In genomic region chr16:35193956-35194355, GRCh38 we compare ENCODE assay signal across 28 cellular contexts.
"Had no signal": no experiment of that assay in that cellular context is flagged by ENCODE, and none has a peak within 500 bp of the region (broad histone marks: within the 10 kb centered on the region; RNA-seq: fewer than 3 reads in every experiment).

No MANE protein-coding gene starts in this region.

- H3K4me3 Mint-ChIP-seq: stimulated activated effector memory CD8-positive, alpha-beta T cell treated with anti-CD3 and anti-CD28 coated beads, Interleukin-12 subunit alpha, Interleukin-12 subunit beta, amount 100 ng/mL, for 72 hours; stimulated activated memory B cell treated with anti-CD40 and anti-IgM and Interleukin-4, amounts not matched to agents 10 μg/mL and 1 μg/mL and 100 μg/mL, for 72 hours; stimulated activated naive B cell treated with anti-CD40 and anti-IgM and Interleukin-4, amounts not matched to agents 10 μg/mL and 1 μg/mL and 100 μg/mL, for 72 hours; stimulated activated naive CD8-positive, alpha-beta T cell treated with anti-CD3 and anti-CD28 coated beads, Interleukin-15, amount 100 ng/mL, for 72 hours; stimulated activated naive CD8-positive, alpha-beta T cell treated with anti-CD3 and anti-CD28 coated beads, Interleukin-15, Interleukin-2, amounts not matched to agents 100 ng/mL and 50 ng/mL, for 24 hours; type B pancreatic cell had no signal

- H3K4me3 ChIP-seq: stomach, suprapubic skin, testis, thoracic aorta, thyroid gland, tibial artery, tibial nerve, transverse colon, upper lobe of left lung, upper lobe of right lung, uterus, vagina had no signal

- DNase-seq: stimulated activated CD4-positive, alpha-beta T cell treated with anti-CD3 and anti-CD28 coated beads, Interleukin-2, amount 100 ng/mL, for 48 hours; stimulated activated CD4-positive, alpha-beta T cell treated with anti-CD3 and anti-CD28 coated beads, Interleukin-4, amount 100 ng/mL, for 1 hour; stimulated activated CD4-positive, alpha-beta T cell treated with anti-CD3 and anti-CD28 coated beads, Interleukin-4, amount 100 ng/mL, for 24 hours; stimulated activated CD4-positive, alpha-beta T cell treated with anti-CD3 and anti-CD28 coated beads, Interleukin-4, amount 100 ng/mL, for 4 hours; stimulated activated CD8-positive, alpha-beta memory T cell treated with anti-CD3 and anti-CD28 coated beads, Interleukin-4, amount 100 ng/mL, for 48 hours; stimulated activated naive B cell treated with anti-CD40 and anti-IgM and Interleukin-4, amounts not matched to agents 10 μg/mL and 1 μg/mL and 100 μg/mL, for 72 hours; stimulated activated naive CD4-positive, alpha-beta T cell; stimulated activated naive CD4-positive, alpha-beta T cell treated with Interleukin-2 at 50 U/mL for 16 hours; stimulated activated naive CD8-positive, alpha-beta T cell treated with anti-CD3 and anti-CD28 coated beads, Interleukin-15, amount 100 ng/mL, for 72 hours; stimulated activated naive CD8-positive, alpha-beta T cell treated with anti-CD3 and anti-CD28 coated beads, Interleukin-15, Interleukin-2, amounts not matched to agents 100 U/mL and 50 U/mL, for 24 hours; stomach; substantia nigra; testis; thyroid gland; tibial artery; transverse colon; trophoblast cell; upper lobe of left lung; upper lobe of right lung; uterus had no signal

- H3K4me1 ChIP-seq: stomach, suprapubic skin, testis, thyroid gland, tibial artery, tibial nerve, transverse colon, upper lobe of left lung, upper lobe of right lung, uterus, vagina had no signal

- H3K27ac Mint-ChIP-seq: stimulated activated effector memory CD8-positive, alpha-beta T cell treated with anti-CD3 and anti-CD28 coated beads, Interleukin-12 subunit alpha, Interleukin-12 subunit beta, amount 100 ng/mL, for 72 hours; stimulated activated memory B cell treated with anti-CD40 and anti-IgM and Interleukin-4, amounts not matched to agents 10 μg/mL and 1 μg/mL and 100 μg/mL, for 72 hours; stimulated activated naive B cell treated with anti-CD40 and anti-IgM and Interleukin-4, amounts not matched to agents 10 μg/mL and 1 μg/mL and 100 μg/mL, for 72 hours; stimulated activated naive CD8-positive, alpha-beta T cell treated with anti-CD3 and anti-CD28 coated beads, Interleukin-15, amount 100 ng/mL, for 72 hours; stimulated activated naive CD8-positive, alpha-beta T cell treated with anti-CD3 and anti-CD28 coated beads, Interleukin-15, Interleukin-2, amounts not matched to agents 100 ng/mL and 50 ng/mL, for 24 hours; type B pancreatic cell had no signal

- H3K36me3 ChIP-seq: stomach, suprapubic skin, thoracic aorta, thyroid gland, tibial artery, tibial nerve, transverse colon, upper lobe of left lung, upper lobe of right lung, uterus, vagina had no signal

- H3K27me3 Mint-ChIP-seq: stimulated activated memory B cell treated with anti-CD40 and anti-IgM and Interleukin-4, amounts not matched to agents 10 μg/mL and 1 μg/mL and 100 μg/mL, for 72 hours; stimulated activated naive B cell treated with anti-CD40 and anti-IgM and Interleukin-4, amounts not matched to agents 10 μg/mL and 1 μg/mL and 100 μg/mL, for 72 hours; stimulated activated naive CD8-positive, alpha-beta T cell treated with anti-CD3 and anti-CD28 coated beads, Interleukin-15, amount 100 ng/mL, for 72 hours; stimulated activated naive CD8-positive, alpha-beta T cell treated with anti-CD3 and anti-CD28 coated beads, Interleukin-15, Interleukin-2, amounts not matched to agents 100 ng/mL and 50 ng/mL, for 24 hours; type B pancreatic cell had no signal

- H3K9me3 Mint-ChIP-seq: stimulated activated memory B cell treated with anti-CD40 and anti-IgM and Interleukin-4, amounts not matched to agents 10 μg/mL and 1 μg/mL and 100 μg/mL, for 72 hours; type B pancreatic cell had no signal

- ATAC-seq: stimulated activated effector memory CD8-positive, alpha-beta T cell treated with anti-CD3 and anti-CD28 coated beads, Interleukin-12 subunit alpha, Interleukin-12 subunit beta, amount 100 ng/mL, for 72 hours; stimulated activated memory B cell treated with anti-CD40 and anti-IgM and Interleukin-4, amounts not matched to agents 10 μg/mL and 1 μg/mL and 100 μg/mL, for 72 hours; stimulated activated naive B cell treated with anti-CD40 and anti-IgM and Interleukin-4, amounts not matched to agents 10 μg/mL and 1 μg/mL and 100 μg/mL, for 72 hours; stimulated activated naive CD8-positive, alpha-beta T cell treated with anti-CD3 and anti-CD28 coated beads, Interleukin-15, amount 100 ng/mL, for 72 hours; stimulated activated naive CD8-positive, alpha-beta T cell treated with anti-CD3 and anti-CD28 coated beads, Interleukin-15, Interleukin-2, amounts not matched to agents 100 U/mL and 50 U/mL, for 24 hours; upper lobe of right lung had no signal

- H3K27ac ChIP-seq: stomach, suprapubic skin, testis, thoracic aorta, thyroid gland, tibial artery, tibial nerve, transverse colon, upper lobe of left lung, upper lobe of right lung, uterus, vagina had no signal

- H3K9me3 ChIP-seq: testis, thoracic aorta, thyroid gland, transverse colon, upper lobe of right lung, uterus, vagina had no signal

- H3K36me3 Mint-ChIP-seq: stimulated activated effector memory CD8-positive, alpha-beta T cell treated with anti-CD3 and anti-CD28 coated beads, Interleukin-12 subunit alpha, Interleukin-12 subunit beta, amount 100 ng/mL, for 72 hours; stimulated activated memory B cell treated with anti-CD40 and anti-IgM and Interleukin-4, amounts not matched to agents 10 μg/mL and 1 μg/mL and 100 μg/mL, for 72 hours; stimulated activated naive B cell treated with anti-CD40 and anti-IgM and Interleukin-4, amounts not matched to agents 10 μg/mL and 1 μg/mL and 100 μg/mL, for 72 hours; type B pancreatic cell had no signal

- H3K4me1 Mint-ChIP-seq: stimulated activated effector memory CD8-positive, alpha-beta T cell treated with anti-CD3 and anti-CD28 coated beads, Interleukin-12 subunit alpha, Interleukin-12 subunit beta, amount 100 ng/mL, for 72 hours; stimulated activated memory B cell treated with anti-CD40 and anti-IgM and Interleukin-4, amounts not matched to agents 10 μg/mL and 1 μg/mL and 100 μg/mL, for 72 hours; stimulated activated naive B cell treated with anti-CD40 and anti-IgM and Interleukin-4, amounts not matched to agents 10 μg/mL and 1 μg/mL and 100 μg/mL, for 72 hours; stimulated activated naive CD8-positive, alpha-beta T cell treated with anti-CD3 and anti-CD28 coated beads, Interleukin-15, amount 100 ng/mL, for 72 hours had no signal

- H3K27me3 ChIP-seq: stomach, suprapubic skin, testis, thyroid gland, tibial artery, tibial nerve, transverse colon, upper lobe of left lung, upper lobe of right lung, uterus, vagina had no signal
